ENCODE assay signal across 18 cellular contexts in genomic region chr9:133929599-133929998, GRCh38.
"Had no signal": no experiment of that assay in that cellular context is flagged by ENCODE, and none has a peak within 500 bp of the region (broad histone marks: within the 10 kb centered on the region; RNA-seq: fewer than 3 reads in every experiment).

No MANE protein-coding gene starts in this region.

- H3K27me3 Mint-ChIP-seq: dendritic cell treated with granulocyte-macrophage colony-stimulating factor and Interleukin-4, amounts not matched to agents 40 ng/mL and 50 ng/mL, for 4 days; effector memory CD8-positive, alpha-beta T cell; naive thymus-derived CD4-positive, alpha-beta T cell; stimulated activated naive CD8-positive, alpha-beta T cell treated with anti-CD3 and anti-CD28 coated beads, Interleukin-15, Interleukin-2, amounts not matched to agents 100 ng/mL and 50 ng/mL, for 24 hours had no signal

- H3K27ac Mint-ChIP-seq: dendritic cell treated with granulocyte-macrophage colony-stimulating factor and Interleukin-4, amounts not matched to agents 40 ng/mL and 50 ng/mL, for 4 days; effector memory CD8-positive, alpha-beta T cell; naive thymus-derived CD4-positive, alpha-beta T cell; nephron progenitor cell; stimulated activated naive CD8-positive, alpha-beta T cell treated with anti-CD3 and anti-CD28 coated beads, Interleukin-15, Interleukin-2, amounts not matched to agents 100 ng/mL and 50 ng/mL, for 24 hours had no signal

- FAIRE-seq: colon had no signal

- H3K27me3 ChIP-seq: esophagus squamous epithelium, gastroesophageal sphincter, right atrium auricular region, tibial artery, upper lobe of right lung, vagina had no signal

- H3K4me1 ChIP-seq: tibial artery had no signal

- H3K4me2 ChIP-seq: smooth muscle cell had no signal

- H3K27ac ChIP-seq: epithelial cell of prostate, esophagus squamous epithelium, gastroesophageal sphincter, right atrium auricular region, tibial artery, upper lobe of right lung, vagina had no signal

- DNase-seq: effector memory CD8-positive, alpha-beta T cell; esophagus squamous epithelium; foreskin fibroblast; left colon; naive thymus-derived CD4-positive, alpha-beta T cell; nephron progenitor cell; posterior cingulate gyrus; stimulated activated CD4-positive, alpha-beta T cell treated with anti-CD3 and anti-CD28 coated beads, Interleukin-2, amount 100 ng/mL, for 48 hours; tibial artery; upper lobe of right lung had no signal

- H3K4me3 Mint-ChIP-seq: dendritic cell treated with granulocyte-macrophage colony-stimulating factor and Interleukin-4, amounts not matched to agents 40 ng/mL and 50 ng/mL, for 4 days; effector memory CD8-positive, alpha-beta T cell; naive thymus-derived CD4-positive, alpha-beta T cell; nephron progenitor cell; stimulated activated naive CD8-positive, alpha-beta T cell treated with anti-CD3 and anti-CD28 coated beads, Interleukin-15, Interleukin-2, amounts not matched to agents 100 ng/mL and 50 ng/mL, for 24 hours had no signal

- H3K9me3 Mint-ChIP-seq: stimulated activated naive CD8-positive, alpha-beta T cell treated with anti-CD3 and anti-CD28 coated beads, Interleukin-15, Interleukin-2, amounts not matched to agents 100 ng/mL and 50 ng/mL, for 24 hours had no signal

- H3K36me3 ChIP-seq: esophagus squamous epithelium, gastroesophageal sphincter, right atrium auricular region, tibial artery, upper lobe of right lung, vagina had no signal

- H3K4me3 ChIP-seq: esophagus squamous epithelium, gastroesophageal sphincter, right atrium auricular region, smooth muscle cell, tibial artery, upper lobe of right lung, vagina had no signal

- H3K9me3 ChIP-seq: esophagus squamous epithelium, gastroesophageal sphincter, right atrium auricular region, tibial artery, upper lobe of right lung, vagina had no signal

- ATAC-seq: effector memory CD8-positive, alpha-beta T cell; gastroesophageal sphincter; left colon; naive thymus-derived CD4-positive, alpha-beta T cell; upper lobe of right lung had no signal
